ENCODE assay signal across 8 cellular contexts in genomic region chr2:112138143-112139032, GRCh38. TPM values are rescaled to one million over a fixed set of nuclear protein-coding genes. Genes with fewer than 3 reads are reported as not detected.
A peak's percentile ranks its signal among the peaks of the same experiment; 100 is the strongest.
DNase-seq lines count a peak whose midpoint lies in the region; ATAC-seq and TF ChIP-seq lines count a peak whose summit lies in the region.

Gene FBLN7 (plus strand): TSS chr2:112138385. CDS start chr2:112138656, 271 bp downstream.

- H3K27ac ChIP-seq in coronary artery, result peak within 1 kb of the TSS; percentile 54 to 63

- H3K9ac ChIP-seq in ES-I3 (ENCODE audit: low read depth, low read length), result peak within 1 kb of the TSS; percentile 62

- no peak for TF ChIP-seq CTCF in coronary artery (IDR thresholded peaks at IDR 0.05)

- no peaks in the 10 kb centered on the region; the same call in 1 of the 2 replicates for H3K4me1 ChIP-seq in ES-I3 (ENCODE audit: insufficient read depth, low read length)
- H3K4me1 ChIP-seq in mononuclear cell (ENCODE audit: insufficient read depth, low read length), result peaks cover 5% of the 10 kb centered on the region

- H3K4me3 ChIP-seq in coronary artery (peak within 1 kb of the TSS; percentile 86), mononuclear cell (ENCODE audit: low read length) (peak within 1 kb of the TSS; percentile 28)

- DNase-seq in NCI-H2196 treated with DMSO at 0.1 percent for 48 hours (lab: John Stamatoyannopoulos, UW; ENCODE audit: unreplicated experiment) (peak; percentile 7), coronary artery (ENCODE audit: low spot score) (no peak), NCI-H2029 treated with DMSO at 0.1 percent for 48 hours (lab: John Stamatoyannopoulos, UW) (no peak), HCEC 1CT (no peak)

- no peaks in the 10 kb centered on the region for H3K9me3 ChIP-seq in ES-I3 (ENCODE audit: control insufficient read depth, insufficient read depth, low read length)
- no peaks in the 10 kb centered on the region for H3K9me3 ChIP-seq in mononuclear cell (ENCODE audit: low read depth, low read length)

- peaks cover 27% of the 10 kb centered on the region for H3K27me3 ChIP-seq in mononuclear cell (ENCODE audit: insufficient read depth, low read length)

- ATAC-seq in HG02973 (IDR thresholded peaks at IDR 0.05; ENCODE audit: unreplicated experiment) (no peak), HG03460 (IDR thresholded peaks at IDR 0.05; ENCODE audit: unreplicated experiment) (no peak)

- no peaks in the 10 kb centered on the region; the same call in 1 of the 2 replicates for H3K36me3 ChIP-seq in ES-I3 (ENCODE audit: insufficient read depth, low read length)

RNA-seq across cellular contexts. Expression of gene FBLN7, which starts in this region (rescaled TPM):
- 7.8 TPM for total RNA-seq in mononuclear cell
